8 cellular contexts compared by ENCODE assay signal in genomic region chr19:44093931-44094765, GRCh38. TPM values are rescaled to one million over a fixed set of nuclear protein-coding genes. Genes with fewer than 3 reads are reported as not detected.
A peak's percentile ranks its signal among the peaks of the same experiment; 100 is the strongest.
DNase-seq lines count a peak whose midpoint lies in the region; ATAC-seq and TF ChIP-seq lines count a peak whose summit lies in the region.

TSS of gene ZNF224 (plus strand) at chr19:44094361. CDS start at chr19:44097874, 3,513 bp downstream.

- TF ChIP-seq CTCF in HFF-Myc (IDR thresholded peaks at IDR 0.05; ENCODE audit: low read depth, low read length, missing control alignments) (no peak), NB4 (IDR thresholded peaks at IDR 0.05; ENCODE audit: low read depth, low read length) (no peak), omental fat pad (IDR thresholded peaks at IDR 0.05) (no peak)

- peak; percentile 26 for TF ChIP-seq POLR2A in NB4 (IDR thresholded peaks at IDR 0.05; ENCODE audit: extremely low read depth, insufficient read length)

- peak within 1 kb of the TSS; percentile 37 for H3K27ac ChIP-seq in temporal lobe (ENCODE audit: low read depth, low read length)

- H3K4me3 ChIP-seq in HFF-Myc (replicated peaks; ENCODE audit: low read depth, low read length) (peak within 1 kb of the TSS; percentile 88), NB4 (ENCODE audit: low read depth, low read length) (peak within 1 kb of the TSS; percentile 87)

- ATAC-seq in SK-N-SH treated with all-trans-retinoic acid at 6 μM for 48 hours (peak; percentile 98), omental fat pad (ENCODE audit: low FRiP score) (peak; percentile 98)

- peak; percentile 93 for DNase-seq in ELR (ENCODE audit: low read depth)
- peak; percentile 78 for DNase-seq in HFF-Myc (ENCODE audit: extremely low read depth, low read depth)
- peak; percentile 91 for DNase-seq in NB4 (ENCODE audit: low read depth)
- peak; percentile 82 for DNase-seq in activated naive CD4-positive, alpha-beta T cell treated with anti-CD3 and anti-CD28 coated beads, Interleukin-2, amount 50 U/mL, for 16 hours
- DNase-seq in glomerular endothelial cell (ENCODE audit: extremely low read depth, low read depth, low spot score) = no peak
- peak; percentile 67 for DNase-seq in omental fat pad (ENCODE audit: low spot score)

TF ChIP-seq in SK-N-SH treated with all-trans-retinoic acid at 6 μM for 48 hours, 23 proteins besides CTCF, POLR2A, EP300 and RAD21:
- TF ChIP-seq PATZ1 (CRISPR knock-in tag; IDR thresholded peaks at IDR 0.05; ENCODE audit: borderline replicate concordance) (no peak), RARB (CRISPR knock-in tag; IDR thresholded peaks at IDR 0.05) (no peak), TSHZ2 (CRISPR knock-in tag; IDR thresholded peaks at IDR 0.05) (peak; percentile 66; the same call in 1 of the 2 replicates), POU6F1 (CRISPR knock-in tag; IDR thresholded peaks at IDR 0.05; ENCODE audit: borderline replicate concordance, low read depth) (no peak), ZFP30 (CRISPR knock-in tag; IDR thresholded peaks at IDR 0.05) (no peak), ZC3H10 (CRISPR knock-in tag; IDR thresholded peaks at IDR 0.05) (no peak), GLIS3 (CRISPR knock-in tag; IDR thresholded peaks at IDR 0.05) (no peak), CSRNP3 (CRISPR knock-in tag; IDR thresholded peaks at IDR 0.05) (no peak), CSDC2 (CRISPR knock-in tag; IDR thresholded peaks at IDR 0.05) (0 out of 2 replicates have a peak, but pooled peaks have one; percentile 42), ISL1 (CRISPR knock-in tag; IDR thresholded peaks at IDR 0.05) (no peak), TOX (CRISPR knock-in tag; IDR thresholded peaks at IDR 0.05; ENCODE audit: borderline replicate concordance) (no peak)
TF ChIP-seq in SK-N-SH treated with all-trans-retinoic acid at 6 μM for 48 hours: peak in this region for 2.

RNA-seq across cellular contexts. Expression of gene ZNF224, which starts in this region (rescaled TPM):
- total RNA-seq in glomerular endothelial cell = 11.4 and 15.3 TPM in 2 replicates
- 10 to 100 TPM; 10.4 to 36.9 (median 17.5) TPM for total RNA-seq in omental fat pad
- total RNA-seq in temporal lobe = 26.3 TPM
